In the genomic region with DNA sequence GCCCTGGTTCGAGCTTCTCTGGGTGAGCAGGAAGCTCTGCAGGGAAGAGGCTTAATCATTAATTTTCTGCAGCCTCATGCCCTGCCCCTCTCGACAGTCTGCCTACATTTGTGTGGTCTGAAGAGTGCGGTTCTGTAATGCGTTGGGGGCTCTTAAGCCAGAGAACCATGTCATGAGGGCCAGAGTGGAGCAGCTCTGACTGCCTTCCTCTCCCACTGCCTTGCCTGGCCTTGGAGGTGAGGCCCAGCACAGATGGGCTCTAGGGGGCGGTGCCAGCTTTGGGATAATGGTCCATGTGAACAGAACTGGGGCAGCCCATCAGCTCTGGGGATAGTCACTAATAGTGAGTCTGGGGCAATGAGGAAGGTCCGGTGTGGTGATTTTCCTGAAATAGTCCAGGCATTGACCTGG, we compare ENCODE assay signal across 8 cellular contexts. TPM values are rescaled to one million over a fixed set of nuclear protein-coding genes. Genes with fewer than 3 reads are reported as not detected.
DNase-seq lines count a peak whose midpoint lies in the region; ATAC-seq, FAIRE-seq and TF ChIP-seq lines count a peak whose summit lies in the region.

No MANE protein-coding gene starts in this region.

- H4K20me1 ChIP-seq in KMS-11 (ENCODE audit: insufficient read depth) = no peaks in the 10 kb centered on the region

- FAIRE-seq in bronchial epithelial cell (lab: Jason Lieb, UNC) = peak; percentile 76
- no peak for FAIRE-seq in pancreas (lab: Jason Lieb, UNC)

- H3K4me3 ChIP-seq in KMS-11 (IDR thresholded peaks at IDR 0.05; ENCODE audit: insufficient read depth, low read depth, low read length) = no peak overlapping the region
- no peak overlapping the region for H3K4me3 ChIP-seq in bronchial epithelial cell (ENCODE audit: low read depth, low read length)
- no peak overlapping the region for H3K4me3 ChIP-seq in pancreas

- DNase-seq in NCI-H524 (lab: John Stamatoyannopoulos, UW) = peak; percentile 25 to 54
- DNase-seq in NCI-H524 treated with DMSO at 0.1 percent for 48 hours (lab: John Stamatoyannopoulos, UW) = no peak
- DNase-seq in bronchial epithelial cell (ENCODE audit: low read depth) = no peak
- DNase-seq in pancreas = peak in 3 of 6 donors; percentile 27 to 43 (median 28)
- DNase-seq in activated CD4-positive, CD25-positive, alpha-beta regulatory T cell treated with anti-CD3 and anti-CD28 coated beads, Interleukin-2, amount 50 U/mL, for 72 hours = no peak

- intact Hi-C loops in pancreas (cut with DNase I) = no loop called here

- 0 out of 2 replicates have a peak, but pooled peaks have one; percentile 15 for TF ChIP-seq CTCF in KMS-11 (conservative IDR thresholded peaks at IDR 0.05; ENCODE audit: low read depth, low read length)
- peak; percentile 57 for TF ChIP-seq CTCF in bronchial epithelial cell (IDR thresholded peaks at IDR 0.05; ENCODE audit: insufficient read depth, low read length, severe bottlenecking)
- TF ChIP-seq CTCF in pancreas (IDR thresholded peaks at IDR 0.05) = no peak

- H3K36me3 ChIP-seq in KMS-11 (ENCODE audit: insufficient read depth) (no peaks in the 10 kb centered on the region), bronchial epithelial cell (ENCODE audit: control insufficient read depth, insufficient read depth, low read length) (no peaks in the 10 kb centered on the region), pancreas (no peaks in the 10 kb centered on the region)

- H3K79me2 ChIP-seq in KMS-11 (ENCODE audit: insufficient read depth, low read depth) = no peaks in the 10 kb centered on the region

- no peak overlapping the region for H3K27ac ChIP-seq in KMS-11
- no peak overlapping the region for H3K27ac ChIP-seq in pancreas

- H3K9me3 ChIP-seq in pancreas = no peaks in the 10 kb centered on the region

- no peak overlapping the region for H2AFZ ChIP-seq in KMS-11 (ENCODE audit: low read depth)

- H3K27me3 ChIP-seq in KMS-11 (ENCODE audit: insufficient read depth, low read depth) = peaks cover 9% of the 10 kb centered on the region; the same call in 1 of the 2 replicates
- peaks cover 7% of the 10 kb centered on the region for H3K27me3 ChIP-seq in bronchial epithelial cell (ENCODE audit: control insufficient read depth, insufficient read depth, low read length)
- no peaks in the 10 kb centered on the region for H3K27me3 ChIP-seq in pancreas

- no peak overlapping the region for H3K4me2 ChIP-seq in KMS-11

- WGBS in pancreas, 2 donors = 36 to 38% methylated on average over 6 of the region's 6 CpGs

- peak in 3 of 4 donors; percentile 3 to 16 (median 13) for ATAC-seq in pancreas
- no peak for ATAC-seq in HG03520 (IDR thresholded peaks at IDR 0.05; ENCODE audit: unreplicated experiment)
- no peak for ATAC-seq in HG02840 (IDR thresholded peaks at IDR 0.05; ENCODE audit: low FRiP score, unreplicated experiment)

- no peak overlapping the region for H3K9ac ChIP-seq in KMS-11

- H3K4me1 ChIP-seq in KMS-11 (ENCODE audit: low read depth, poor library complexity, severe bottlenecking) = peaks cover 39% of the 10 kb centered on the region
- H3K4me1 ChIP-seq in pancreas = peaks cover 0 to 20% (median 12%) of the 10 kb centered on the region in 3 donors

RNA-seq across cellular contexts. Expression of a gene that starts 5.7 kb away (rescaled TPM):
- total RNA-seq in bronchial epithelial cell (under 0.01 and 0.79 TPM in 2 replicates), pancreas (under 1 TPM; 0.16 to 0.84 (median 0.39) TPM)
- under 1 TPM; 0.30 to 0.92 TPM for polyA plus RNA-seq in pancreas

Comparison
In these comparisons a context has a peak if more than half of its experiments do, and no peak if none do; other contexts are left out.
1. DNase-seq: peak in NCI-H524 (2 of 2); none in NCI-H524 treated with DMSO at 0.1 percent for 48 hours (single experiment), bronchial epithelial cell (single experiment) and activated CD4-positive, CD25-positive, alpha-beta regulatory T cell treated with anti-CD3 and anti-CD28 coated beads, Interleukin-2, amount 50 U/mL, for 72 hours (single experiment).
2. CTCF ChIP-seq: peak in KMS-11 (single experiment) and bronchial epithelial cell (single experiment); none in pancreas (0 of 4).
3. ATAC-seq: peak in pancreas (3 of 4); none in HG03520 (single experiment) and HG02840 (single experiment).